ENCODE assay signal across 8 cellular contexts in genomic region chr1:85708826-85709222, GRCh38. TPM values are rescaled to one million over a fixed set of nuclear protein-coding genes. Genes with fewer than 3 reads are reported as not detected.
DNase-seq lines count a peak whose midpoint lies in the region; ATAC-seq and TF ChIP-seq lines count a peak whose summit lies in the region.

No MANE protein-coding gene starts in this region.

- POLR2A ChIA-PET in A673 (lab: Charles Lee; ENCODE audit: low non-redundant PET): no interaction called here

- H3K4me2 ChIP-seq in KMS-11: peak overlapping the region; percentile 54; the same call in 1 of the 2 replicates

- no TSS peak for BruUV-seq in A673 (replicated peaks; lab: Mats Ljungman, UMichigan)

- peak; percentile 80 for ATAC-seq in mucosa of descending colon

- H3K79me2 ChIP-seq in KMS-11 (ENCODE audit: insufficient read depth, low read depth): peaks cover 18% of the 10 kb centered on the region

- H3K4me3 ChIP-seq in A673 (ENCODE audit: low read depth, low read length, poor library complexity, severe bottlenecking) (peak overlapping the region; percentile 90), KMS-11 (IDR thresholded peaks at IDR 0.05; ENCODE audit: insufficient read depth, low read depth, low read length) (no peak overlapping the region), mucosa of descending colon (no peak overlapping the region)

- intact Hi-C loops in A673 (cut with micrococcal nuclease; ENCODE audit: unreplicated experiment): loop anchor here (1.0 to 10.0 kb wide), 2 partner anchors 128 to 176 kb away; no protein-coding TSS in a partner anchor
- intact Hi-C loops in mucosa of descending colon (cut with DNase I, micrococcal nuclease): no loop called here

- TF ChIP-seq CTCF in A673 (conservative IDR thresholded peaks at IDR 0.05; ENCODE audit: low read depth, low read length) (no peak), KMS-11 (conservative IDR thresholded peaks at IDR 0.05; ENCODE audit: low read depth, low read length) (no peak), mucosa of descending colon (IDR thresholded peaks at IDR 0.05) (no peak)

- peak overlapping the region; percentile 81 for H2AFZ ChIP-seq in KMS-11 (ENCODE audit: low read depth)

- CTCF ChIA-PET in A673 (lab: Charles Lee): interaction anchor here (1.0 to 1.4 kb wide), 3 partner anchors 13 to 298 kb away, joined by 3 to 5 read pairs (median 5); no protein-coding TSS in a partner anchor

- H3K27me3 ChIP-seq in A673 (replicated peaks; ENCODE audit: insufficient read depth, low read depth, low read length, poor library complexity) (no peaks in the 10 kb centered on the region), KMS-11 (ENCODE audit: insufficient read depth, low read depth) (no peaks in the 10 kb centered on the region)

- peak; percentile 34 for DNase-seq in A673 (ENCODE audit: low spot score)
- peak in 3 of 61 donors; percentile 2 to 19 (median 4) for DNase-seq in caudate nucleus (lab: John Stamatoyannopoulos, UW)
- peak; percentile 74 to 80 (median 78) for DNase-seq in mucosa of descending colon
- no peak for DNase-seq in NCI-H2196 (lab: John Stamatoyannopoulos, UW; ENCODE audit: unreplicated experiment)
- no peak for DNase-seq in cerebellar nuclear complex (lab: John Stamatoyannopoulos, UW)
- DNase-seq in MV-4-11 (lab: John Stamatoyannopoulos, UW): no peak
- DNase-seq in H4 (ENCODE audit: low spot score): no peak

- no peaks in the 10 kb centered on the region for H4K20me1 ChIP-seq in KMS-11 (ENCODE audit: insufficient read depth)

- H3K36me3 ChIP-seq in A673 (ENCODE audit: insufficient read depth, low read length, poor library complexity, severe bottlenecking) (peaks cover 15% of the 10 kb centered on the region), KMS-11 (ENCODE audit: insufficient read depth) (no peaks in the 10 kb centered on the region), mucosa of descending colon (ENCODE audit: low read depth) (peaks cover 4% of the 10 kb centered on the region)

- peak overlapping the region; percentile 68; the same call in 1 of the 2 replicates for H3K9ac ChIP-seq in KMS-11

- H3K4me1 ChIP-seq in A673 (ENCODE audit: insufficient read depth, low read length, poor library complexity, severe bottlenecking): peaks cover 10% of the 10 kb centered on the region
- H3K4me1 ChIP-seq in KMS-11 (ENCODE audit: low read depth, poor library complexity, severe bottlenecking): peaks cover 18% of the 10 kb centered on the region
- H3K4me1 ChIP-seq in mucosa of descending colon (ENCODE audit: low read depth): peaks cover 12% of the 10 kb centered on the region

- H3K27ac ChIP-seq in A673 (ENCODE audit: low read depth, low read length, poor library complexity, severe bottlenecking) (peak overlapping the region; percentile 75), KMS-11 (peak overlapping the region; percentile 68), caudate nucleus (ENCODE audit: low read depth, low read length) (peak overlapping the region; percentile 85)

- H3K9me3 ChIP-seq in A673 (ENCODE audit: low read depth, low read length, poor library complexity, severe bottlenecking) (no peaks in the 10 kb centered on the region), mucosa of descending colon (no peaks in the 10 kb centered on the region)

RNA-seq across cellular contexts. Expression of gene ZNHIT6, which starts 0.6 kb away (rescaled TPM):
- total RNA-seq in A673 (2021) (31.5 and 37.6 TPM in 2 replicates), mucosa of descending colon (10 to 100 TPM in 2 of 3 donors, 1 to 10 TPM in 1; 8.8 to 16.5 (median 10.5) TPM)
- total RNA-seq in H4 (2014; rRNA removed; shearing (Covaris generic)): 7.0 and 8.4 TPM in 2 replicates

Comparison
In these comparisons a context has a peak if more than half of its experiments do, and no peak if none do; other contexts are left out.
1. DNase-seq: peak in A673 (single experiment) and mucosa of descending colon (3 of 3); none in NCI-H2196 (single experiment), cerebellar nuclear complex (0 of 2), MV-4-11 (single experiment) and H4 (single experiment).
2. Peak in every context shown above with its lines, with median percentiles within 50 percentile points of each other: H3K27ac ChIP-seq.